In genomic region chr6:122220254-122220653, GRCh38 we compare ENCODE assay signal across 40 cellular contexts.
"Had no signal": no experiment of that assay in that cellular context is flagged by ENCODE, and none has a peak within 500 bp of the region (broad histone marks: within the 10 kb centered on the region; RNA-seq: fewer than 3 reads in every experiment).

No MANE protein-coding gene starts in this region.

- H3K4me1 Mint-ChIP-seq: activated B cell treated with CpG ODN at 0.5 μM for 24 hours; activated CD4-positive, alpha-beta T cell treated with anti-CD3 and anti-CD28 coated beads, Interleukin-2, amount 10 ng/mL, durations not matched to agents 24 days and 14 days; activated naive CD8-positive, alpha-beta T cell treated with anti-CD3 and anti-CD28 coated beads for 36 hours; activated T-helper 17 cell treated with anti-CD3 and anti-CD28 coated beads, Interleukin-2, amount 50 U/mL, for 72 hours; central memory CD8-positive, alpha-beta T cell had no signal

- ATAC-seq: activated CD8-positive, alpha-beta T cell treated with anti-CD3 and anti-CD28 coated beads for 36 hours; activated naive CD4-positive, alpha-beta T cell treated with anti-CD3 and anti-CD28 coated beads, Interleukin-2, amount 50 U/mL, for 72 hours; activated T-cell treated with anti-CD3 and anti-CD28 coated beads, Interleukin-2, amount 50 U/mL, for 4 hours; activated T-cell treated with anti-CD3 and anti-CD28 coated beads, Interleukin-2, amount 50 U/mL, for 72 hours; activated T-helper 17 cell treated with anti-CD3 and anti-CD28 coated beads, Interleukin-2, amount 50 U/mL, for 72 hours; body of pancreas had no signal

- H3K27ac ChIP-seq: adrenal gland, body of pancreas, brain microvascular endothelial cell, breast epithelium, cardiac muscle cell, VCaP had no signal

- FAIRE-seq: astrocyte, TTC549 had no signal

- H3K4me3 ChIP-seq: adrenal gland, body of pancreas, breast epithelium, cardiac muscle cell had no signal

- DNase-seq: activated B cell treated with CpG ODN at 0.5 μM for 24 hours; activated CD4-positive, alpha-beta memory T cell treated with anti-CD3 and anti-CD28 coated beads for 36 hours; activated CD4-positive, alpha-beta T cell treated with anti-CD3 and anti-CD28 coated beads for 4 hours; activated CD4-positive, alpha-beta T cell treated with anti-CD3 and anti-CD28 coated beads, Interleukin-2, amount 10 ng/mL, durations not matched to agents 24 days and 14 days; activated CD4-positive, alpha-beta T cell treated with anti-CD3 and anti-CD28 coated beads, Interleukin-2, amount 50 U/mL, for 1 hour; activated CD4-positive, alpha-beta T cell treated with anti-CD3 and anti-CD28 coated beads, Interleukin-2, amount 50 U/mL, for 4 hours; activated CD4-positive, CD25-positive, alpha-beta regulatory T cell treated with anti-CD3 and anti-CD28 coated beads, Interleukin-2, amount 50 U/mL, for 72 hours; activated CD8-positive, alpha-beta memory T cell treated with anti-CD3 and anti-CD28 coated beads, Interleukin-2, amount 50 U/mL, for 4 hours; activated CD8-positive, alpha-beta T cell treated with anti-CD3 and anti-CD28 coated beads for 36 hours; activated effector memory CD4-positive, alpha-beta T cell treated with anti-CD3 and anti-CD28 coated beads, Interleukin-2, amount 50 U/mL, for 16 hours; activated gamma-delta T cell treated with Interleukin-2 at 50 U/mL for 16 hours; activated naive CD4-positive, alpha-beta T cell; activated naive CD4-positive, alpha-beta T cell treated with anti-CD3 and anti-CD28 coated beads for 36 hours; activated naive CD4-positive, alpha-beta T cell treated with anti-CD3 and anti-CD28 coated beads, Interleukin-2, amount 50 U/mL, for 16 hours; activated naive CD8-positive, alpha-beta T cell treated with anti-CD3 and anti-CD28 coated beads for 36 hours; activated T-cell treated with anti-CD3 and anti-CD28 coated beads for 4 hours; activated T-cell treated with anti-CD3 and anti-CD28 coated beads, Interleukin-2, amount 50 U/mL, for 1 hour; activated T-cell treated with anti-CD3 and anti-CD28 coated beads, Interleukin-2, amount 50 U/mL, for 4 hours; activated T-cell treated with anti-CD3 and anti-CD28 coated beads, Interleukin-2, amount 50 U/mL, for 72 hours; adrenal gland; amniotic stem cell; aorta; body of pancreas; brain microvascular endothelial cell; caudate nucleus; cerebellar nuclear complex; T-helper 1 cell; T-helper 2 cell; T-helper 9 cell had no signal

- H3K9me3 ChIP-seq: adrenal gland, body of pancreas, breast epithelium had no signal

- H3K27me3 Mint-ChIP-seq: activated B cell treated with CpG ODN at 0.5 μM for 24 hours; activated CD4-positive, alpha-beta memory T cell treated with anti-CD3 and anti-CD28 coated beads for 36 hours; activated CD4-positive, alpha-beta T cell treated with anti-CD3 and anti-CD28 coated beads, Interleukin-2, amount 10 ng/mL, durations not matched to agents 24 days and 14 days; activated CD8-positive, alpha-beta T cell treated with anti-CD3 and anti-CD28 coated beads for 36 hours; activated naive CD8-positive, alpha-beta T cell treated with anti-CD3 and anti-CD28 coated beads for 36 hours; activated T-helper 17 cell treated with anti-CD3 and anti-CD28 coated beads, Interleukin-2, amount 50 U/mL, for 72 hours; central memory CD8-positive, alpha-beta T cell had no signal

- H3K27ac Mint-ChIP-seq: activated B cell treated with CpG ODN at 0.5 μM for 24 hours; activated CD4-positive, alpha-beta memory T cell treated with anti-CD3 and anti-CD28 coated beads for 36 hours; activated CD4-positive, alpha-beta T cell treated with anti-CD3 and anti-CD28 coated beads, Interleukin-2, amount 10 ng/mL, durations not matched to agents 24 days and 14 days; activated CD8-positive, alpha-beta T cell treated with anti-CD3 and anti-CD28 coated beads for 36 hours; activated naive CD4-positive, alpha-beta T cell treated with anti-CD3 and anti-CD28 coated beads for 36 hours; activated naive CD4-positive, alpha-beta T cell treated with anti-CD3 and anti-CD28 coated beads, Interleukin-2, amount 50 U/mL, for 72 hours; activated naive CD8-positive, alpha-beta T cell treated with anti-CD3 and anti-CD28 coated beads for 36 hours; activated T-cell treated with anti-CD3 and anti-CD28 coated beads, Interleukin-2, amount 50 U/mL, for 72 hours; activated T-helper 1 cell treated with anti-CD3 and anti-CD28 coated beads, Interleukin-12 subunit alpha, Interleukin-12 subunit beta, Interleukin-2, Interleukin-4 antibody, amounts not matched to agents 30 ng/mL and 10 ng/mL and 1 ng/mL, durations not matched to agents 14 hours and 24 hours and 36 hours; activated T-helper 17 cell treated with anti-CD3 and anti-CD28 coated beads, Interleukin-2, amount 50 U/mL, for 72 hours; T-helper 1 cell treated with Interleukin-12 subunit alpha and Interleukin-12 subunit beta and Interleukin-4 antibody, amounts not matched to agents 30 μg/mL and 1 μg/mL, for 36 hours; T-helper 2 cell treated with Interferon-gamma antibody and Interleukin-4, amounts not matched to agents 5 μg/mL and 100 μg/mL, for 36 hours had no signal

- H3K9me3 Mint-ChIP-seq: activated CD4-positive, alpha-beta memory T cell treated with anti-CD3 and anti-CD28 coated beads for 36 hours; activated CD4-positive, alpha-beta T cell treated with anti-CD3 and anti-CD28 coated beads, Interleukin-2, amount 10 ng/mL, durations not matched to agents 24 days and 14 days; activated CD8-positive, alpha-beta T cell treated with anti-CD3 and anti-CD28 coated beads for 36 hours; activated naive CD4-positive, alpha-beta T cell treated with anti-CD3 and anti-CD28 coated beads for 36 hours; activated naive CD4-positive, alpha-beta T cell treated with anti-CD3 and anti-CD28 coated beads, Interleukin-2, amount 50 U/mL, for 72 hours; activated naive CD8-positive, alpha-beta T cell treated with anti-CD3 and anti-CD28 coated beads for 36 hours; activated T-cell treated with anti-CD3 and anti-CD28 coated beads, Interleukin-2, amount 50 U/mL, for 4 hours; activated T-cell treated with anti-CD3 and anti-CD28 coated beads, Interleukin-2, amount 50 U/mL, for 72 hours; activated T-helper 1 cell treated with anti-CD3 and anti-CD28 coated beads, Interleukin-12 subunit alpha, Interleukin-12 subunit beta, Interleukin-2, Interleukin-4 antibody, amounts not matched to agents 30 ng/mL and 10 ng/mL and 1 ng/mL, durations not matched to agents 14 hours and 24 hours and 36 hours; activated T-helper 17 cell treated with anti-CD3 and anti-CD28 coated beads, Interleukin-2, amount 50 U/mL, for 72 hours; T-helper 1 cell treated with Interleukin-12 subunit alpha and Interleukin-12 subunit beta and Interleukin-4 antibody, amounts not matched to agents 30 μg/mL and 1 μg/mL, for 36 hours; T-helper 2 cell treated with Interferon-gamma antibody and Interleukin-4, amounts not matched to agents 5 μg/mL and 100 μg/mL, for 36 hours had no signal

- H3K4me1 ChIP-seq: adrenal gland, body of pancreas, breast epithelium had no signal

- H3K36me3 Mint-ChIP-seq: activated CD4-positive, alpha-beta memory T cell treated with anti-CD3 and anti-CD28 coated beads for 36 hours; activated naive CD4-positive, alpha-beta T cell treated with anti-CD3 and anti-CD28 coated beads, Interleukin-2, amount 50 U/mL, for 72 hours; activated naive CD8-positive, alpha-beta T cell treated with anti-CD3 and anti-CD28 coated beads for 36 hours had no signal

- H3K4me3 Mint-ChIP-seq: activated B cell treated with CpG ODN at 0.5 μM for 24 hours; activated CD4-positive, alpha-beta memory T cell treated with anti-CD3 and anti-CD28 coated beads for 36 hours; activated CD4-positive, alpha-beta T cell treated with anti-CD3 and anti-CD28 coated beads, Interleukin-2, amount 10 ng/mL, durations not matched to agents 24 days and 14 days; activated CD8-positive, alpha-beta T cell treated with anti-CD3 and anti-CD28 coated beads for 36 hours; activated naive CD4-positive, alpha-beta T cell treated with anti-CD3 and anti-CD28 coated beads for 36 hours; activated naive CD8-positive, alpha-beta T cell treated with anti-CD3 and anti-CD28 coated beads for 36 hours; activated T-cell treated with anti-CD3 and anti-CD28 coated beads, Interleukin-2, amount 50 U/mL, for 4 hours; activated T-cell treated with anti-CD3 and anti-CD28 coated beads, Interleukin-2, amount 50 U/mL, for 72 hours; activated T-helper 1 cell treated with anti-CD3 and anti-CD28 coated beads, Interleukin-12 subunit alpha, Interleukin-12 subunit beta, Interleukin-2, Interleukin-4 antibody, amounts not matched to agents 30 ng/mL and 10 ng/mL and 1 ng/mL, durations not matched to agents 14 hours and 24 hours and 36 hours; activated T-helper 17 cell treated with anti-CD3 and anti-CD28 coated beads, Interleukin-2, amount 50 U/mL, for 72 hours; central memory CD8-positive, alpha-beta T cell; T-helper 1 cell treated with Interleukin-12 subunit alpha and Interleukin-12 subunit beta and Interleukin-4 antibody, amounts not matched to agents 30 μg/mL and 1 μg/mL, for 36 hours; T-helper 2 cell treated with Interferon-gamma antibody and Interleukin-4, amounts not matched to agents 5 μg/mL and 100 μg/mL, for 36 hours had no signal

- H3K36me3 ChIP-seq: adrenal gland, brain microvascular endothelial cell, breast epithelium, cardiac muscle cell had no signal

- H3K27me3 ChIP-seq: adrenal gland, body of pancreas, brain microvascular endothelial cell, breast epithelium, cardiac muscle cell had no signal
